In genomic region chr22:20574920-20575353, GRCh38 we compare ENCODE assay signal across 12 cellular contexts.
"Had no signal": no experiment of that assay in that cellular context is flagged by ENCODE, and none has a peak within 500 bp of the region (broad histone marks: within the 10 kb centered on the region; RNA-seq: fewer than 3 reads in every experiment).

No MANE protein-coding gene starts in this region.

- H3K27me3 ChIP-seq: ascending aorta, thyroid gland had no signal

- H3K4me1 ChIP-seq: parathyroid adenoma had no signal

- H3K27me3 Mint-ChIP-seq: activated CD8-positive, alpha-beta memory T cell treated with anti-CD3 and anti-CD28 coated beads, Interleukin-2, amount 10 ng/mL, durations not matched to agents 7 days and 5 days had no signal

- H3K4me3 Mint-ChIP-seq: activated CD8-positive, alpha-beta memory T cell treated with anti-CD3 and anti-CD28 coated beads, Interleukin-2, amount 10 ng/mL, durations not matched to agents 7 days and 5 days had no signal

- H3K9ac ChIP-seq: parathyroid adenoma had no signal

- H3K9me3 ChIP-seq: ascending aorta, thyroid gland had no signal

- H3K27ac ChIP-seq: ascending aorta, parathyroid adenoma, thyroid gland had no signal

- ATAC-seq: activated CD4-positive, CD25-positive, alpha-beta regulatory T cell treated with anti-CD3 and anti-CD28 coated beads, Interleukin-2, amount 50 U/mL, for 24 hours; activated CD8-positive, alpha-beta memory T cell treated with anti-CD3 and anti-CD28 coated beads, Interleukin-2, amount 10 ng/mL, durations not matched to agents 7 days and 5 days; left lobe of liver had no signal

- FAIRE-seq: endothelial cell of umbilical vein, islet of Langerhans had no signal

- DNase-seq: activated CD4-positive, alpha-beta T cell treated with anti-CD3 and anti-CD28 coated beads, Interleukin-2, amount 50 U/mL, for 48 hours; activated CD8-positive, alpha-beta memory T cell treated with anti-CD3 and anti-CD28 coated beads, Interleukin-2, amount 10 ng/mL, durations not matched to agents 7 days and 5 days; foreskin melanocyte; head of caudate nucleus; SHP77 treated with DMSO at 0.1 percent for 48 hours; thyroid gland had no signal

- H3K27ac Mint-ChIP-seq: activated CD8-positive, alpha-beta memory T cell treated with anti-CD3 and anti-CD28 coated beads, Interleukin-2, amount 10 ng/mL, durations not matched to agents 7 days and 5 days had no signal

- H3K4me3 ChIP-seq: ascending aorta, thyroid gland had no signal
